ENCODE assay signal across 19 cellular contexts in the genomic region with DNA sequence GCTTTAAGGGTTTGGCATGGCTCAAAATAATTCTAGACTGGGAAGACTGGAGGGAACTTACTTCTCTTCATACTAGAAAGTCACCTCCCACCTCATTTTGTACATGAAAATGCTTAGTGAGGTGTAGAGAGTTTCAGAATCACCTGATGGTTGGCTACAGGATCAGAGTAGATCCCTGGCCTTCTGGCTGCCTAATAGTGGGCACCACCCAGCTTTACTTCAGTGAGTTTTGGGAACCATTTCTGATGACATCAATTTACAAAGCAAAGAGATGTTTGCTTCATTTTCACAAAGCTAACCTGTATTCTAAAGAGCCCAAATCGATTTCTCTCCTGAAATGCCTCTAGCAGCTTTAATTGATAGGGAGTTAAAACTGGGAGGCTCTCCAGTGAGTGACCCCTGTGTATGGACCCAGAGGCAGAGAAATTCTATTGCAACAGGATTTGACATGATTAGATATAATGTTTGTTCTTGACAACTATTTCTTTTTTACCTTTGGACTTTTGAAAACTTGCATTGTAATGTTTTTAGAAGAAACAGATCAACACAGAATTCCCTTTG.
"Had no signal": no experiment of that assay in that cellular context is flagged by ENCODE, and none has a peak within 500 bp of the region (broad histone marks: within the 10 kb centered on the region; RNA-seq: fewer than 3 reads in every experiment).

No MANE protein-coding gene starts in this region.

- ATAC-seq: left colon; natural killer cell; right cardiac atrium; stimulated activated effector memory CD8-positive, alpha-beta T cell treated with anti-CD3 and anti-CD28 coated beads, Interleukin-12 subunit alpha, Interleukin-12 subunit beta, amount 100 ng/mL, for 72 hours; stimulated activated naive CD8-positive, alpha-beta T cell treated with anti-CD3 and anti-CD28 coated beads, Interleukin-15, Interleukin-2, amounts not matched to agents 100 U/mL and 50 U/mL, for 24 hours had no signal

- H3K36me3 ChIP-seq: colonic mucosa, ovary had no signal

- H3K27ac ChIP-seq: colonic mucosa, ovary, suprapubic skin, thyroid gland, upper lobe of left lung, vagina had no signal

- H3K4me3 Mint-ChIP-seq: natural killer cell; neural crest cell; stimulated activated effector memory CD8-positive, alpha-beta T cell treated with anti-CD3 and anti-CD28 coated beads, Interleukin-12 subunit alpha, Interleukin-12 subunit beta, amount 100 ng/mL, for 72 hours had no signal

- H3K4me1 ChIP-seq: colonic mucosa, thyroid gland had no signal

- H3K27me3 ChIP-seq: colonic mucosa, ovary, suprapubic skin, thyroid gland, upper lobe of left lung, vagina had no signal

- DNase-seq: colonic mucosa; dermis blood vessel endothelial cell; foreskin melanocyte; head of caudate nucleus; hippocampal formation; left colon; mammary epithelial cell; natural killer cell; nucleus accumbens; ovary; right cardiac atrium; stimulated activated CD4-positive, alpha-beta T cell treated with anti-CD3 and anti-CD28 coated beads, Interleukin-4, amount 100 ng/mL, for 1 hour; stimulated activated naive CD8-positive, alpha-beta T cell treated with anti-CD3 and anti-CD28 coated beads, Interleukin-15, Interleukin-2, amounts not matched to agents 100 U/mL and 50 U/mL, for 24 hours; thyroid gland; upper lobe of left lung had no signal

- H3K9me3 ChIP-seq: colonic mucosa, ovary, suprapubic skin, thyroid gland, upper lobe of left lung, vagina had no signal

- H3K4me3 ChIP-seq: colonic mucosa, ovary, suprapubic skin, thyroid gland, upper lobe of left lung, vagina had no signal

- H3K9me3 Mint-ChIP-seq: natural killer cell; neural crest cell; stimulated activated effector memory CD8-positive, alpha-beta T cell treated with anti-CD3 and anti-CD28 coated beads, Interleukin-12 subunit alpha, Interleukin-12 subunit beta, amount 100 ng/mL, for 72 hours had no signal
